Comparison of ENCODE assay signal across 14 cellular contexts in the genomic region with DNA sequence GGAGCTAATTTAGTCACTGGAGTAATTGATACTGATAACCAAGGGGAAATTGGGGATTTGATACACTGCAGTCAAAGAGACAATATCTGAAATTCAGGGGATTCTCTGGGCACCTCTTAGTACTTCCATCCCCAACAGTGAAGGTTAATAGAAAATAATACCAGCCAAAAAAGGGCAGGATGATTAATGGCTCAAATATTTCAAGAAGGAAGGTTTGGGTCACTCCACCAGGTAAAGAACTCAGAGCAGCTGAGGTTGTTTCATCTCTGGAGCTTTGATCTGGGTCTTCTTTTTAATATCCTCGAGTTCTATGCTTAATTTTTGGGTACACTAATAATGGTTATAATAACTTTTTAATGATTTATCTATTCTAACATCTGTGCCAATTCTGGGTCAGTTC.
DNase-seq lines count a peak whose midpoint lies in the region; ATAC-seq and TF ChIP-seq lines count a peak whose summit lies in the region.
"Had no signal": no experiment of that assay in that cellular context is flagged by ENCODE, and none has a peak within 500 bp of the region (broad histone marks: within the 10 kb centered on the region; RNA-seq: fewer than 3 reads in every experiment).

No MANE protein-coding gene starts in this region.

- WGBS in right lobe of liver (ENCODE audit: insufficient coverage, low coverage, low lambda C conversion rate, missing lambda C conversion rate): 83% methylated on average over 1 of the region's 1 CpG

- H3K27me3 ChIP-seq in right lobe of liver: no peaks in the 10 kb centered on the region
- H3K27me3 ChIP-seq: BE2C had no signal

- no peak overlapping the region for H3K27ac ChIP-seq in right lobe of liver
- H3K27ac ChIP-seq: GM23248 had no signal

- DNase-seq in Caki2 (ENCODE audit: low read depth) (peak; percentile 14), M059J (ENCODE audit: low read depth) (peak; percentile 21), cerebellar cortex (ENCODE audit: low spot score) (peak; percentile 10), kidney glomerular epithelial cell (lab: John Stamatoyannopoulos, UW) (peak; percentile 23), C1 segment of cervical spinal cord (lab: John Stamatoyannopoulos, UW) (no peak), right lobe of liver (no peak)
- DNase-seq in activated naive CD4-positive, alpha-beta T cell treated with Interleukin-2 at 50 U/mL for 16 hours: no peak
- DNase-seq in activated CD8-positive, alpha-beta memory T cell treated with anti-CD3 and anti-CD28 coated beads, Interleukin-2, amount 50 U/mL, for 48 hours: no peak
- DNase-seq: BE2C; CD8-positive, alpha-beta T cell; COR-L47; H7 had no signal

- in situ Hi-C loops in Caki2 (cut with HindIII; ENCODE audit: low pct_unique_long_range_greater_than_20kb, low sequenced_read_pairs): no loop called here

- TF ChIP-seq POLR2A in right lobe of liver (IDR thresholded peaks at IDR 0.05): no peak

- no peaks in the 10 kb centered on the region for H3K36me3 ChIP-seq in right lobe of liver
- H3K36me3 ChIP-seq: BE2C had no signal

- intact Hi-C loops in right lobe of liver (cut with DNase I): no loop called here

- no peak for ATAC-seq in right lobe of liver
- ATAC-seq: CD8-positive, alpha-beta T cell; GM12878 had no signal

- H3K4me1 ChIP-seq in right lobe of liver: no peaks in the 10 kb centered on the region
- H3K4me1 ChIP-seq: BE2C had no signal

- no peaks in the 10 kb centered on the region for H3K9me3 ChIP-seq in right lobe of liver
- H3K9me3 ChIP-seq: BE2C had no signal

- H3K4me3 ChIP-seq in right lobe of liver: no peak overlapping the region
- H3K4me3 ChIP-seq: GM12878, GM23248 had no signal

- TF ChIP-seq CTCF in right lobe of liver (IDR thresholded peaks at IDR 0.05): no peak

Comparison
In these comparisons a context has a peak if more than half of its experiments do, and no peak if none do; other contexts are left out.
1. DNase-seq: peak in Caki2 (single experiment), M059J (single experiment), cerebellar cortex (single experiment) and kidney glomerular epithelial cell (single experiment); none in activated naive CD4-positive, alpha-beta T cell treated with Interleukin-2 at 50 U/mL for 16 hours (single experiment), C1 segment of cervical spinal cord (0 of 14), right lobe of liver (0 of 3) and activated CD8-positive, alpha-beta memory T cell treated with anti-CD3 and anti-CD28 coated beads, Interleukin-2, amount 50 U/mL, for 48 hours (single experiment).